In the genomic region with DNA sequence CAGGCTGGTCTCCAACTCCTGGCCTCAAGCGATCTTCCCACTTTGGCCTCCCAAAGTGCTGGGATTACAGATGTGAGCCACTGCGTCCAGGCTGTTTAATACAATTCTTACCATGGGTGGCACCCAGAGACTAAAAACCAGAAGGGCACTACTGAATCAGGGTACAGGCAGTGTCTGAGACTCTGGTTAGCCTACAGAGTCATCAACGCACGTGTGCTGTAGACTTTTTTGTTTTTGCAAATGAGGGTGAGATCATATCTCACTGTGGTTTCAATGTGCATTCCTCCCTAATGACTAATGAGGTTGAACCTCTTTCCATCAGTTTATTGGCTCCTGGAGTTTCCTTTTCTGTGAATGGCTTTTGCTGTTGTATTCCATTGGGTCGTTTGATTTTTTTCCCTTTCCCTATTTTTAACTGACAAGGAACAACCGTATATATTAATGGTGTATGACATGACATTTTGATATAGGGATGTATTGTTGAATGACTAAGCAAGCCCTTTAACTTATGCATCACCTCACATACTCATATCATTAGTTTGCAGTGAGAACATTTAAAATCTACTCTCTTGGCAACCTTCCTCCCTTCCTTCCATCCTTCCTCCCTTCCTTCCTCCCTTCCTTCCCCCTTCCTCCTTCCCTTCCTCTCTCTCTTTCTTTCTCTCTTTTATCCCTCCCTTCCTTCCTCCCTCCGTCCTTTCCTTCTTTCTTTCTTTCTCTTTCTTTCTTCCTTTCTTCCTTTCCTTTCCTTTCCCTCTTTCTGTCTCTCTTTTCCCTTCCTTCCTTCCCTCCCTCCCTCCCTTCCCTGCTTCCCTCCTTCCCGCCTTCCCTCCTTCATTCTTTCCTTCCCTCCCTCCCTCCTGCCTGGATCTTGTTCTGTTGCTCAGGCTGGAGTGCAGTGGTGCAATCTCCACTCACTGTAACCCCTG, we compare ENCODE assay signal across 1 cellular context.
TF ChIP-seq lines count a peak whose summit lies in the region.

No MANE protein-coding gene starts in this region.

TF ChIP-seq in K562, 482 proteins besides CTCF, POLR2A, EP300 and RAD21 (continued from another document):
- TF ChIP-seq TBL1XR1 (IDR thresholded peaks at IDR 0.05; ENCODE audit: low read length in 2 of 2) (peak in 1 of 2 experiments; percentile 58; a peak in 1 of 4 replicates), KDM2B (CRISPR knock-in tag; IDR thresholded peaks at IDR 0.05) (no peak), ZNF316 (IDR thresholded peaks at IDR 0.05) (peak; percentile 81), GATAD2A (IDR thresholded peaks at IDR 0.05) (0 out of 2 replicates have a peak, but pooled peaks have one; percentile 23), ZFX (CRISPR knock-in tag; IDR thresholded peaks at IDR 0.05) (no peak), RBM22 (IDR thresholded peaks at IDR 0.05; ENCODE audit: low read depth, low read length, poor library complexity, severe bottlenecking) (no peak), HLTF (IDR thresholded peaks at IDR 0.05) (no peak), ESRRA (IDR thresholded peaks at IDR 0.05; ENCODE audit: borderline replicate concordance, low read depth) (peak; percentile 95; the same call in 1 of the 2 replicates), ZNF75A (CRISPR knock-in tag; IDR thresholded peaks at IDR 0.05) (no peak), MYNN (IDR thresholded peaks at IDR 0.05) (peak; percentile 54; the same call in 1 of the 2 replicates), MYNN (CRISPR knock-in tag; IDR thresholded peaks at IDR 0.05) (no peak), ZNF717 (CRISPR knock-in tag; IDR thresholded peaks at IDR 0.05) (no peak), RBM15 (IDR thresholded peaks at IDR 0.05; ENCODE audit: insufficient read depth, low read length) (no peak), ATF7 (IDR thresholded peaks at IDR 0.05) (peak; percentile 96), SMARCC2 (IDR thresholded peaks at IDR 0.05; ENCODE audit: low read depth) (peak; percentile 94), CREM (IDR thresholded peaks at IDR 0.05; ENCODE audit: low read depth) (peak; percentile 76), EHMT2 (IDR thresholded peaks at IDR 0.05) (peak; percentile 46; the same call in 1 of the 2 replicates), TAF9B (IDR thresholded peaks at IDR 0.05; ENCODE audit: partially characterized antibody) (peak; percentile 80), GATA2 (CRISPR knock-in tag; IDR thresholded peaks at IDR 0.05) (peak; percentile 90), ZNF12 (CRISPR knock-in tag; IDR thresholded peaks at IDR 0.05) (peak; percentile 61), ZNF347 (CRISPR knock-in tag; IDR thresholded peaks at IDR 0.05; ENCODE audit: low read depth) (no peak), SRSF7 (optimal IDR thresholded peaks at IDR 0.05; ENCODE audit: low read depth, low read length) (no peak), IRF2 (CRISPR knock-in tag; IDR thresholded peaks at IDR 0.05) (no peak)
- TF ChIP-seq, protein P1, sequence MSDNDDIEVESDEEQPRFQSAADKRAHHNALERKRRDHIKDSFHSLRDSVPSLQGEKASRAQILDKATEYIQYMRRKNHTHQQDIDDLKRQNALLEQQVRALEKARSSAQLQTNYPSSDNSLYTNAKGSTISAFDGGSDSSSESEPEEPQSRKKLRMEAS (CRISPR knock-in tag; IDR thresholded peaks at IDR 0.05): peak; percentile 78
- TF ChIP-seq, protein P2, sequence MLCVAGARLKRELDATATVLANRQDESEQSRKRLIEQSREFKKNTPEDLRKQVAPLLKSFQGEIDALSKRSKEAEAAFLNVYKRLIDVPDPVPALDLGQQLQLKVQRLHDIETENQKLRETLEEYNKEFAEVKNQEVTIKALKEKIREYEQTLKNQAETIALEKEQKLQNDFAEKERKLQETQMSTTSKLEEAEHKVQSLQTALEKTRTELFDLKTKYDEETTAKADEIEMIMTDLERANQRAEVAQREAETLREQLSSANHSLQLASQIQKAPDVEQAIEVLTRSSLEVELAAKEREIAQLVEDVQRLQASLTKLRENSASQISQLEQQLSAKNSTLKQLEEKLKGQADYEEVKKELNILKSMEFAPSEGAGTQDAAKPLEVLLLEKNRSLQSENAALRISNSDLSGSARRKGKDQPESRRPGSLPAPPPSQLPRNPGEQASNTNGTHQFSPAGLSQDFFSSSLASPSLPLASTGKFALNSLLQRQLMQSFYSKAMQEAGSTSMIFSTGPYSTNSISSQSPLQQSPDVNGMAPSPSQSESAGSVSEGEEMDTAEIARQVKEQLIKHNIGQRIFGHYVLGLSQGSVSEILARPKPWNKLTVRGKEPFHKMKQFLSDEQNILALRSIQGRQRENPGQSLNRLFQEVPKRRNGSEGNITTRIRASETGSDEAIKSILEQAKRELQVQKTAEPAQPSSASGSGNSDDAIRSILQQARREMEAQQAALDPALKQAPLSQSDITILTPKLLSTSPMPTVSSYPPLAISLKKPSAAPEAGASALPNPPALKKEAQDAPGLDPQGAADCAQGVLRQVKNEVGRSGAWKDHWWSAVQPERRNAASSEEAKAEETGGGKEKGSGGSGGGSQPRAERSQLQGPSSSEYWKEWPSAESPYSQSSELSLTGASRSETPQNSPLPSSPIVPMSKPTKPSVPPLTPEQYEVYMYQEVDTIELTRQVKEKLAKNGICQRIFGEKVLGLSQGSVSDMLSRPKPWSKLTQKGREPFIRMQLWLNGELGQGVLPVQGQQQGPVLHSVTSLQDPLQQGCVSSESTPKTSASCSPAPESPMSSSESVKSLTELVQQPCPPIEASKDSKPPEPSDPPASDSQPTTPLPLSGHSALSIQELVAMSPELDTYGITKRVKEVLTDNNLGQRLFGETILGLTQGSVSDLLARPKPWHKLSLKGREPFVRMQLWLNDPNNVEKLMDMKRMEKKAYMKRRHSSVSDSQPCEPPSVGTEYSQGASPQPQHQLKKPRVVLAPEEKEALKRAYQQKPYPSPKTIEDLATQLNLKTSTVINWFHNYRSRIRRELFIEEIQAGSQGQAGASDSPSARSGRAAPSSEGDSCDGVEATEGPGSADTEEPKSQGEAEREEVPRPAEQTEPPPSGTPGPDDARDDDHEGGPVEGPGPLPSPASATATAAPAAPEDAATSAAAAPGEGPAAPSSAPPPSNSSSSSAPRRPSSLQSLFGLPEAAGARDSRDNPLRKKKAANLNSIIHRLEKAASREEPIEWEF (CRISPR knock-in tag; IDR thresholded peaks at IDR 0.05): no peak
- TF ChIP-seq, protein P3, sequence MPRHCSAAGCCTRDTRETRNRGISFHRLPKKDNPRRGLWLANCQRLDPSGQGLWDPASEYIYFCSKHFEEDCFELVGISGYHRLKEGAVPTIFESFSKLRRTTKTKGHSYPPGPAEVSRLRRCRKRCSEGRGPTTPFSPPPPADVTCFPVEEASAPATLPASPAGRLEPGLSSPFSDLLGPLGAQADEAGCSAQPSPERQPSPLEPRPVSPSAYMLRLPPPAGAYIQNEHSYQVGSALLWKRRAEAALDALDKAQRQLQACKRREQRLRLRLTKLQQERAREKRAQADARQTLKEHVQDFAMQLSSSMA (CRISPR knock-in tag; IDR thresholded peaks at IDR 0.05): no peak
- TF ChIP-seq, protein P4, sequence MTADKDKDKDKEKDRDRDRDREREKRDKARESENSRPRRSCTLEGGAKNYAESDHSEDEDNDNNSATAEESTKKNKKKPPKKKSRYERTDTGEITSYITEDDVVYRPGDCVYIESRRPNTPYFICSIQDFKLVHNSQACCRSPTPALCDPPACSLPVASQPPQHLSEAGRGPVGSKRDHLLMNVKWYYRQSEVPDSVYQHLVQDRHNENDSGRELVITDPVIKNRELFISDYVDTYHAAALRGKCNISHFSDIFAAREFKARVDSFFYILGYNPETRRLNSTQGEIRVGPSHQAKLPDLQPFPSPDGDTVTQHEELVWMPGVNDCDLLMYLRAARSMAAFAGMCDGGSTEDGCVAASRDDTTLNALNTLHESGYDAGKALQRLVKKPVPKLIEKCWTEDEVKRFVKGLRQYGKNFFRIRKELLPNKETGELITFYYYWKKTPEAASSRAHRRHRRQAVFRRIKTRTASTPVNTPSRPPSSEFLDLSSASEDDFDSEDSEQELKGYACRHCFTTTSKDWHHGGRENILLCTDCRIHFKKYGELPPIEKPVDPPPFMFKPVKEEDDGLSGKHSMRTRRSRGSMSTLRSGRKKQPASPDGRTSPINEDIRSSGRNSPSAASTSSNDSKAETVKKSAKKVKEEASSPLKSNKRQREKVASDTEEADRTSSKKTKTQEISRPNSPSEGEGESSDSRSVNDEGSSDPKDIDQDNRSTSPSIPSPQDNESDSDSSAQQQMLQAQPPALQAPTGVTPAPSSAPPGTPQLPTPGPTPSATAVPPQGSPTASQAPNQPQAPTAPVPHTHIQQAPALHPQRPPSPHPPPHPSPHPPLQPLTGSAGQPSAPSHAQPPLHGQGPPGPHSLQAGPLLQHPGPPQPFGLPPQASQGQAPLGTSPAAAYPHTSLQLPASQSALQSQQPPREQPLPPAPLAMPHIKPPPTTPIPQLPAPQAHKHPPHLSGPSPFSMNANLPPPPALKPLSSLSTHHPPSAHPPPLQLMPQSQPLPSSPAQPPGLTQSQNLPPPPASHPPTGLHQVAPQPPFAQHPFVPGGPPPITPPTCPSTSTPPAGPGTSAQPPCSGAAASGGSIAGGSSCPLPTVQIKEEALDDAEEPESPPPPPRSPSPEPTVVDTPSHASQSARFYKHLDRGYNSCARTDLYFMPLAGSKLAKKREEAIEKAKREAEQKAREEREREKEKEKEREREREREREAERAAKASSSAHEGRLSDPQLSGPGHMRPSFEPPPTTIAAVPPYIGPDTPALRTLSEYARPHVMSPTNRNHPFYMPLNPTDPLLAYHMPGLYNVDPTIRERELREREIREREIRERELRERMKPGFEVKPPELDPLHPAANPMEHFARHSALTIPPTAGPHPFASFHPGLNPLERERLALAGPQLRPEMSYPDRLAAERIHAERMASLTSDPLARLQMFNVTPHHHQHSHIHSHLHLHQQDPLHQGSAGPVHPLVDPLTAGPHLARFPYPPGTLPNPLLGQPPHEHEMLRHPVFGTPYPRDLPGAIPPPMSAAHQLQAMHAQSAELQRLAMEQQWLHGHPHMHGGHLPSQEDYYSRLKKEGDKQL (CRISPR knock-in tag; IDR thresholded peaks at IDR 0.05; ENCODE audit: borderline replicate concordance): no peak
- TF ChIP-seq, protein P5, sequence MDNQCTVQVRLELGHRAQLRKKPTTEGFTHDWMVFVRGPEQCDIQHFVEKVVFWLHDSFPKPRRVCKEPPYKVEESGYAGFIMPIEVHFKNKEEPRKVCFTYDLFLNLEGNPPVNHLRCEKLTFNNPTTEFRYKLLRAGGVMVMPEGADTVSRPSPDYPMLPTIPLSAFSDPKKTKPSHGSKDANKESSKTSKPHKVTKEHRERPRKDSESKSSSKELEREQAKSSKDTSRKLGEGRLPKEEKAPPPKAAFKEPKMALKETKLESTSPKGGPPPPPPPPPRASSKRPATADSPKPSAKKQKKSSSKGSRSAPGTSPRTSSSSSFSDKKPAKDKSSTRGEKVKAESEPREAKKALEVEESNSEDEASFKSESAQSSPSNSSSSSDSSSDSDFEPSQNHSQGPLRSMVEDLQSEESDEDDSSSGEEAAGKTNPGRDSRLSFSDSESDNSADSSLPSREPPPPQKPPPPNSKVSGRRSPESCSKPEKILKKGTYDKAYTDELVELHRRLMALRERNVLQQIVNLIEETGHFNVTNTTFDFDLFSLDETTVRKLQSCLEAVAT (IDR thresholded peaks at IDR 0.05): peak in 1 of 2 experiments; percentile 98; a peak in 2 of 4 replicates
